ENCODE assay signal across 1 cellular context in genomic region chr11:76803023-76803422, GRCh38.
TF ChIP-seq lines count a peak whose summit lies in the region.

No MANE protein-coding gene starts in this region.

TF ChIP-seq in GM23338, 12 proteins besides CTCF, POLR2A, EP300 and RAD21 (continued from another document):
- TF ChIP-seq REST (IDR thresholded peaks at IDR 0.05; ENCODE audit: unreplicated experiment) (no peak), ETS1 (IDR thresholded peaks at IDR 0.05) (no peak), ZNF331 (CRISPR knock-in tag; IDR thresholded peaks at IDR 0.05; ENCODE audit: low read depth) (no peak)
